In the genomic region with DNA sequence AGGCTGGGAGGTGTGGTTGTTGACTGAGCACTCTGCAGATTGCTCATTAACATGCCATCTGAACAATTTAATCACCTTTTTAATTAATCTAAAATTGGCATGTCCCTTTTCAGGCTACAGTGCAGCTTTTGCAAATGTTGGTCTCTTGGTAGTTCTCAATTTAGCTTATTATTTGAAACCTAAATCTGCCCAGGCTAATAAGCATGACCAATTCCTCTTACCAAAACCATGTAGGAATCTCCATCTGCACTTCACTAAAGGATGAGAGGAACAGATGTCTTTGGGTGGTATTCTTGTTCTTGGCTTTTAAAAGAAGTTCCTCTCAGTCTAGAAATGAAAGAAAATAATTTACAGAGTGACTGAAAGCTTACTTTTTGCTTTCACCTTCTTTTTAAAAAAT, we compare ENCODE assay signal across 23 cellular contexts.
"Had no signal": no experiment of that assay in that cellular context is flagged by ENCODE, and none has a peak within 500 bp of the region (broad histone marks: within the 10 kb centered on the region; RNA-seq: fewer than 3 reads in every experiment).

No MANE protein-coding gene starts in this region.

- H3K4me3 ChIP-seq: colonic mucosa, coronary artery, dorsolateral prefrontal cortex, esophagus muscularis mucosa, esophagus squamous epithelium, gastrocnemius medialis, gastroesophageal sphincter, heart left ventricle, heart right ventricle had no signal

- H3K9me3 ChIP-seq: colonic mucosa, esophagus muscularis mucosa, esophagus squamous epithelium, gastrocnemius medialis, gastroesophageal sphincter had no signal

- DNase-seq: colonic mucosa; cortex of kidney; dermis blood vessel endothelial cell; dorsolateral prefrontal cortex; effector CD4-positive, alpha-beta T cell; effector CD8-positive, alpha-beta T cell; effector memory CD4-positive, alpha-beta T cell; effector memory CD8-positive, alpha-beta T cell; endodermal cell; erythroblast; esophagus squamous epithelium; foreskin fibroblast; foreskin keratinocyte; foreskin melanocyte; gastrocnemius medialis; glutamatergic neuron; head of caudate nucleus; heart left ventricle; heart right ventricle had no signal

- H3K27me3 ChIP-seq: colonic mucosa, esophagus muscularis mucosa, foreskin keratinocyte, gastrocnemius medialis, gastroesophageal sphincter had no signal

- H3K27ac ChIP-seq: colonic mucosa, coronary artery, dorsolateral prefrontal cortex, epithelial cell of prostate, esophagus muscularis mucosa, esophagus squamous epithelium, foreskin keratinocyte, gastrocnemius medialis, gastroesophageal sphincter, heart left ventricle, heart right ventricle had no signal

- H3K36me3 ChIP-seq: colonic mucosa, esophagus muscularis mucosa, esophagus squamous epithelium, gastrocnemius medialis, gastroesophageal sphincter, heart left ventricle, heart right ventricle had no signal

- H3K4me1 ChIP-seq: colonic mucosa, foreskin keratinocyte, gastrocnemius medialis, heart left ventricle, heart right ventricle had no signal
